In the genomic region with DNA sequence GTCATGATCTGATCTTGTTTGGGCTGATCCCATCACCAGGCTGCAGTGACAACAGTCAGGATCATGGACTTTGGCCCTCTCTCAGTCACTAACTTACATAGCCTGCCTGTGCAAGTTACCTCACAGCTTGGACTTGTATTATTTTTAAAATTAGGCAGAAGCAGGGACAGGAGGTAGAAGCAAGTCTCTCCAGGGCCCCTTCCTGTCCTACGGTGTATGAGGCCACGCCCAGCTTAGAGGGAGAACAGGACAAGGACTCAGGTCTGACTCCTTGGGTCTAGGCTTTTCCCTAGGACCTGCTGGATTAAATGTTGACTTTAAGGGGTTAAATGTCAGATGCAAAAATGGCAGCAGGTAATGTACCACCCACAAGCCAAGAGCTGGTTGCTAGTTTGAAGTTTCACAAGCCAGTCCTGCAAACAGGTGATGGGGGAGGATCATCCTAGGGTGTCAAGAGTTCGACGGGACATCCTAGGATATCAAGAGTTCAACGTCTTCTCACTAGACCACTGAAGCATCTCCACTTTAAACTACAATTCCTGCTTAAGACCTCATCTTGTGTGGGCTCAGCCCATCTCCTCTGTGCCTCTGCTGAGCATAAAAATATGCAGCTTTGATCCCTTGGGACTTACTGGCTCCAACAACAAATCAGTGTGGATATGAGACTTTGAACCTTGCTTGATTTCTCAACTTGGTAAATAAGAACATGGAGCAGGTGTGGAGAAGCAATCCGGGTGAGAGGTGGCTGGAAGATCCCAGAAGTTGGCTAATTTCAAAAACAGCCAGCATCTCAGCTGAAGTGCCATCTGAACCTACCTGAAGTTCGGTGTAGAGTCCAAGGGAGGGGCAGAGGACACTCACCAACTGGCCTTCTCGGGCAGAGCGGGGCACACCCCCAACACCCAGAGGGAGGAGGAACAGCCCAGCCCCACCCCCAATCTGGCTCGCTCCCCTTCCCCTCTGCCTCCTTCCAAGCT, we compare ENCODE assay signal across 1 cellular context.
A peak's percentile ranks its signal among the peaks of the same experiment; 100 is the strongest.
TF ChIP-seq lines count a peak whose summit lies in the region.

No MANE protein-coding gene starts in this region.

TF ChIP-seq in HepG2, 621 proteins besides CTCF, POLR2A, EP300 and RAD21 (continued from another document and continues in another):
- peak; percentile 45; the same call in 1 of the 2 replicates for TF ChIP-seq ZBTB25 (CRISPR knock-in tag; IDR thresholded peaks at IDR 0.05)
- TF ChIP-seq CSRNP1 (CRISPR knock-in tag; IDR thresholded peaks at IDR 0.05): no peak
- TF ChIP-seq, protein P1, sequence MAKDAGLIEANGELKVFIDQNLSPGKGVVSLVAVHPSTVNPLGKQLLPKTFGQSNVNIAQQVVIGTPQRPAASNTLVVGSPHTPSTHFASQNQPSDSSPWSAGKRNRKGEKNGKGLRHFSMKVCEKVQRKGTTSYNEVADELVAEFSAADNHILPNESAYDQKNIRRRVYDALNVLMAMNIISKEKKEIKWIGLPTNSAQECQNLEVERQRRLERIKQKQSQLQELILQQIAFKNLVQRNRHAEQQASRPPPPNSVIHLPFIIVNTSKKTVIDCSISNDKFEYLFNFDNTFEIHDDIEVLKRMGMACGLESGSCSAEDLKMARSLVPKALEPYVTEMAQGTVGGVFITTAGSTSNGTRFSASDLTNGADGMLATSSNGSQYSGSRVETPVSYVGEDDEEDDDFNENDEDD (CRISPR knock-in tag; IDR thresholded peaks at IDR 0.05; ENCODE audit: borderline replicate concordance): no peak
- TF ChIP-seq ZBTB20 (CRISPR knock-in tag; IDR thresholded peaks at IDR 0.05; ENCODE audit: borderline replicate concordance, low read depth): peak; percentile 39; the same call in 1 of the 2 replicates
- no peak for TF ChIP-seq PHF20 (CRISPR knock-in tag; IDR thresholded peaks at IDR 0.05)
- TF ChIP-seq SMARCC2 (IDR thresholded peaks at IDR 0.05): 0 out of 2 replicates have a peak, but pooled peaks have one; percentile 48
- TF ChIP-seq ZNF770 (CRISPR knock-in tag; IDR thresholded peaks at IDR 0.05): peak; percentile 70
- peak; percentile 73 for TF ChIP-seq BCL6 (CRISPR knock-in tag; IDR thresholded peaks at IDR 0.05)
- TF ChIP-seq PHF21A (CRISPR knock-in tag; IDR thresholded peaks at IDR 0.05): peak; percentile 97
- no peak for TF ChIP-seq ZNF597 (CRISPR knock-in tag; IDR thresholded peaks at IDR 0.05)
- TF ChIP-seq KDM3A (CRISPR knock-in tag; IDR thresholded peaks at IDR 0.05; ENCODE audit: low read depth): peak; percentile 71; the same call in 1 of the 2 replicates
- no peak; the same call in 1 of the 2 replicates for TF ChIP-seq IRX3 (CRISPR knock-in tag; IDR thresholded peaks at IDR 0.05; ENCODE audit: borderline replicate concordance, low read depth)
- TF ChIP-seq TCF7L2 (IDR thresholded peaks at IDR 0.05; ENCODE audit: low read depth, low read length): peak; percentile 67; the same call in 1 of the 2 replicates
- TF ChIP-seq HHEX (CRISPR knock-in tag; IDR thresholded peaks at IDR 0.05): peak; percentile 47; the same call in 1 of the 2 replicates
- TF ChIP-seq SATB2 (CRISPR knock-in tag; IDR thresholded peaks at IDR 0.05): no peak
- TF ChIP-seq, protein P2, sequence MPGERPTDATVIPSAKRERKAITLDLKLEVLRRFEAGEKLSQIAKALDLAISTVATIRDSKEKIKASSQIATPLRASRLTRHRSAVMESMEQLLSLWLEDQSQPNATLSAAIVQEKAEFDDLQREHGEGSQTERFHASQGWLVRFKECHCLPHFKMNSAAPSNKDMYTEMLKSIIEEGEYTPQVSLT (CRISPR knock-in tag; IDR thresholded peaks at IDR 0.05; ENCODE audit: borderline replicate concordance, low read depth): no peak
- peak; percentile 50; the same call in 1 of the 2 replicates for TF ChIP-seq ZHX1 (CRISPR knock-in tag; IDR thresholded peaks at IDR 0.05; ENCODE audit: low read depth)
- peak; percentile 86 for TF ChIP-seq ARNTL (CRISPR knock-in tag; IDR thresholded peaks at IDR 0.05)
- peak; percentile 80 for TF ChIP-seq HOXA3 (CRISPR knock-in tag; IDR thresholded peaks at IDR 0.05)
- TF ChIP-seq ZNF850 (CRISPR knock-in tag; conservative IDR thresholded peaks at IDR 0.05): no peak
- TF ChIP-seq AGO2 (optimal IDR thresholded peaks at IDR 0.05; ENCODE audit: low read depth, low read length): no peak
- TF ChIP-seq ZNF557 (CRISPR knock-in tag; IDR thresholded peaks at IDR 0.05): no peak
- no peak for TF ChIP-seq ZNF7 (CRISPR knock-in tag; IDR thresholded peaks at IDR 0.05)
- TF ChIP-seq RFXANK (CRISPR knock-in tag; IDR thresholded peaks at IDR 0.05): no peak
- no peak for TF ChIP-seq ZNF34 (CRISPR knock-in tag; IDR thresholded peaks at IDR 0.05; ENCODE audit: borderline replicate concordance)
- TF ChIP-seq ZNF646 (CRISPR knock-in tag; IDR thresholded peaks at IDR 0.05): no peak
- TF ChIP-seq GLI4 (CRISPR knock-in tag; IDR thresholded peaks at IDR 0.05; ENCODE audit: borderline replicate concordance): peak; percentile 62; the same call in 1 of the 2 replicates
- TF ChIP-seq, protein P3, sequence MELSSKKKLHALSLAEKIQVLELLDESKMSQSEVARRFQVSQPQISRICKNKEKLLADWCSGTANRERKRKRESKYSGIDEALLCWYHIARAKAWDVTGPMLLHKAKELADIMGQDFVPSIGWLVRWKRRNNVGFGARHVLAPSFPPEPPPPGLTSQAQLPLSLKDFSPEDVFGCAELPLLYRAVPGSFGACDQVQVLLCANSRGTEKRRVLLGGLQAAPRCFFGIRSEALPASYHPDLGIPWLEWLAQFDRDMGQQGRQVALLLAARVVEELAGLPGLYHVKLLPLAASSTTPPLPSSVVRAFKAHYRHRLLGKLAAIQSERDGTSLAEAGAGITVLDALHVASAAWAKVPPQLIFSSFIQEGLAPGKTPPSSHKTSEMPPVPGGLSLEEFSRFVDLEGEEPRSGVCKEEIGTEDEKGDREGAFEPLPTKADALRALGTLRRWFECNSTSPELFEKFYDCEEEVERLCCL (CRISPR knock-in tag; IDR thresholded peaks at IDR 0.05; ENCODE audit: borderline replicate concordance): no peak
- TF ChIP-seq ZNF550 (CRISPR knock-in tag; IDR thresholded peaks at IDR 0.05; ENCODE audit: borderline replicate concordance): no peak
- peak; percentile 99 for TF ChIP-seq FOXA3 (CRISPR knock-in tag; IDR thresholded peaks at IDR 0.05)
- TF ChIP-seq ZNF280B (CRISPR knock-in tag; IDR thresholded peaks at IDR 0.05; ENCODE audit: borderline replicate concordance): no peak
